ENCODE assay signal across 24 cellular contexts in genomic region chr16:10529895-10530669, GRCh38. TPM values are rescaled to one million over a fixed set of nuclear protein-coding genes. Genes with fewer than 3 reads are reported as not detected.
DNase-seq lines count a peak whose midpoint lies in the region; ATAC-seq lines count a peak whose summit lies in the region.
"Had no signal": no experiment of that assay in that cellular context is flagged by ENCODE, and none has a peak within 500 bp of the region (broad histone marks: within the 10 kb centered on the region; RNA-seq: fewer than 3 reads in every experiment).

No MANE protein-coding gene starts in this region.

- ATAC-seq in stimulated activated naive CD8-positive, alpha-beta T cell treated with anti-CD3 and anti-CD28 coated beads, Interleukin-15, amount 100 ng/mL, for 72 hours, result no peak
- ATAC-seq in stimulated activated naive CD8-positive, alpha-beta T cell treated with anti-CD3 and anti-CD28 coated beads, Interleukin-15, Interleukin-2, amounts not matched to agents 100 U/mL and 50 U/mL, for 24 hours, result no peak
- peak; percentile 64 for ATAC-seq in Right ventricle myocardium superior (ENCODE audit: poor library complexity)
- peak; percentile 56 to 64 for ATAC-seq in right cardiac atrium
- ATAC-seq: CD8-positive, alpha-beta T cell; GM12878 had no signal

- intact Hi-C loops in Right ventricle myocardium superior (cut with DNase I) (loop anchor here (10.0 kb wide), 1 partner anchor 45 kb away; no protein-coding TSS in a partner anchor), right cardiac atrium (cut with DNase I) (loop anchor here in 1 of 4 donors (10.0 kb wide), 1 partner anchor 45 kb away; no protein-coding TSS in a partner anchor)

- 46% methylated on average over 1 of the region's 1 CpG for WGBS in right cardiac atrium
- WGBS in mesendoderm (ENCODE audit: extremely low coverage, insufficient coverage, low lambda C conversion rate), result no CpG with 5 or more reads among the region's 1 CpG

- H2BK15ac ChIP-seq in mesendoderm (replicated peaks; ENCODE audit: low read depth), result no peak overlapping the region

- H3K27ac ChIP-seq in right cardiac atrium (ENCODE audit: low read length) (peak overlapping the region; percentile 68), mesendoderm (ENCODE audit: low read depth, low read length) (no peak overlapping the region)
- H3K27ac ChIP-seq: C4-2B had no signal

- H3K4me1 ChIP-seq in right cardiac atrium (ENCODE audit: control insufficient read depth, insufficient read depth, low read length) (no peaks in the 10 kb centered on the region), mesendoderm (ENCODE audit: control insufficient read depth, low read depth, low read length) (no peaks in the 10 kb centered on the region)

- no peak overlapping the region for H3K4me3 ChIP-seq in right cardiac atrium (ENCODE audit: low read length)
- H3K4me3 ChIP-seq in mesendoderm (ENCODE audit: low read length), result no peak overlapping the region
- H3K4me3 ChIP-seq: GM12878 had no signal

- no peaks in the 10 kb centered on the region for H3K79me2 ChIP-seq in mesendoderm (ENCODE audit: control insufficient read depth, insufficient read depth, low read length)

- H3K23ac ChIP-seq in mesendoderm (ENCODE audit: low read length), result no peak overlapping the region

- no peak overlapping the region for H2BK120ac ChIP-seq in mesendoderm (ENCODE audit: low read depth, low read length)

- no peak overlapping the region for H4K5ac ChIP-seq in mesendoderm (ENCODE audit: low read length)

- no peak overlapping the region for H4K8ac ChIP-seq in mesendoderm (ENCODE audit: low read depth, low read length)

- no peaks in the 10 kb centered on the region for H3K9me3 ChIP-seq in right cardiac atrium (ENCODE audit: control insufficient read depth, low read length)

- no peak overlapping the region for H3K4ac ChIP-seq in mesendoderm (ENCODE audit: low read depth, low read length)

- H3K4me1 Mint-ChIP-seq in stimulated activated naive CD8-positive, alpha-beta T cell treated with anti-CD3 and anti-CD28 coated beads, Interleukin-15, amount 100 ng/mL, for 72 hours, result no peaks in the 10 kb centered on the region
- H3K4me1 Mint-ChIP-seq: B cell, IgD-negative memory B cell had no signal

- no peaks in the 10 kb centered on the region for H3K27me3 Mint-ChIP-seq in stimulated activated naive CD8-positive, alpha-beta T cell treated with anti-CD3 and anti-CD28 coated beads, Interleukin-15, amount 100 ng/mL, for 72 hours
- H3K27me3 Mint-ChIP-seq: B cell, IgD-negative memory B cell had no signal

- DNase-seq in stimulated activated naive CD8-positive, alpha-beta T cell treated with anti-CD3 and anti-CD28 coated beads, Interleukin-15, amount 100 ng/mL, for 72 hours, result no peak
- DNase-seq in stimulated activated naive CD8-positive, alpha-beta T cell treated with anti-CD3 and anti-CD28 coated beads, Interleukin-15, Interleukin-2, amounts not matched to agents 100 U/mL and 50 U/mL, for 24 hours, result no peak
- DNase-seq in Right ventricle myocardium superior, result no peak
- no peak for DNase-seq in right cardiac atrium
- DNase-seq in mesendoderm, result no peak
- DNase-seq in cortex of kidney (lab: John Stamatoyannopoulos, UW), result no peak
- DNase-seq in NAMALWA (ENCODE audit: low spot score), result no peak
- DNase-seq: CD8-positive, alpha-beta T cell; DMS 273 treated with DMSO at 0.1 percent for 48 hours; DMS79; EL; GDM1; NCI-H1092; NCI-H1417 treated with DMSO at 0.1 percent for 48 hours; NCI-H1694 treated with DMSO at 0.1 percent for 48 hours; NCI-H2081; NCI-H2227 treated with DMSO at 0.1 percent for 48 hours; NCI-H526 treated with DMSO at 0.1 percent for 48 hours; RPMI8226; SHP77 treated with DMSO at 0.1 percent for 48 hours had no signal

- no peak overlapping the region for H2BK5ac ChIP-seq in mesendoderm (ENCODE audit: low read length)

- no peak overlapping the region for H3K4me2 ChIP-seq in mesendoderm (ENCODE audit: low read length)

- no peak overlapping the region for H2AK5ac ChIP-seq in mesendoderm (ENCODE audit: low read length)

- H3K79me1 ChIP-seq in mesendoderm (ENCODE audit: low read length), result no peaks in the 10 kb centered on the region

- H3K27ac Mint-ChIP-seq in stimulated activated naive CD8-positive, alpha-beta T cell treated with anti-CD3 and anti-CD28 coated beads, Interleukin-15, amount 100 ng/mL, for 72 hours, result peak overlapping the region; percentile 19 to 46
- H3K27ac Mint-ChIP-seq: B cell; CD8-positive, alpha-beta T cell; IgD-negative memory B cell had no signal

- H3K4me3 Mint-ChIP-seq in stimulated activated naive CD8-positive, alpha-beta T cell treated with anti-CD3 and anti-CD28 coated beads, Interleukin-15, amount 100 ng/mL, for 72 hours, result no peak overlapping the region
- H3K4me3 Mint-ChIP-seq: B cell; CD8-positive, alpha-beta T cell; IgD-negative memory B cell had no signal

- H3K9ac ChIP-seq in mesendoderm (ENCODE audit: low read length), result no peak overlapping the region

- H3K18ac ChIP-seq in mesendoderm (ENCODE audit: low read length), result no peak overlapping the region

- no peaks in the 10 kb centered on the region for H3K27me3 ChIP-seq in right cardiac atrium (ENCODE audit: control insufficient read depth, insufficient read depth)
- no peaks in the 10 kb centered on the region for H3K27me3 ChIP-seq in mesendoderm (ENCODE audit: insufficient read depth, low read length, poor library complexity)

- no peak overlapping the region for H3K56ac ChIP-seq in mesendoderm (ENCODE audit: low read length)

- no peaks in the 10 kb centered on the region for H3K9me3 Mint-ChIP-seq in stimulated activated naive CD8-positive, alpha-beta T cell treated with anti-CD3 and anti-CD28 coated beads, Interleukin-15, amount 100 ng/mL, for 72 hours
- H3K9me3 Mint-ChIP-seq: CD8-positive, alpha-beta T cell; IgD-negative memory B cell had no signal

- no peaks in the 10 kb centered on the region for H3K36me3 ChIP-seq in mesendoderm (ENCODE audit: control insufficient read depth, insufficient read depth, low read length)

RNA-seq across cellular contexts. Expression of gene EMP2, which starts 50.3 kb away (rescaled TPM):
- total RNA-seq in Right ventricle myocardium superior (81.0 TPM), right cardiac atrium (10 to 100 TPM; 66.0 to 85.0 (median 74.3) TPM)
- 34.4 TPM for polyA plus RNA-seq in right cardiac atrium
- 14.8 TPM for polyA plus RNA-seq in mesendoderm (2013, experiment 1 of 2)
- 14.4 TPM for polyA plus RNA-seq in mesendoderm (2013, experiment 2 of 2)
- total RNA-seq: B cell; CD8-positive, alpha-beta T cell had no signal
- polyA plus RNA-seq: IgD-negative memory B cell had no signal

Comparison
In these comparisons a context has a peak if more than half of its experiments do, and no peak if none do; other contexts are left out.
1. ATAC-seq: peak in Right ventricle myocardium superior (single experiment) and right cardiac atrium (2 of 2); none in stimulated activated naive CD8-positive, alpha-beta T cell treated with anti-CD3 and anti-CD28 coated beads, Interleukin-15, amount 100 ng/mL, for 72 hours (single experiment) and stimulated activated naive CD8-positive, alpha-beta T cell treated with anti-CD3 and anti-CD28 coated beads, Interleukin-15, Interleukin-2, amounts not matched to agents 100 U/mL and 50 U/mL, for 24 hours (single experiment).